In the genomic region with DNA sequence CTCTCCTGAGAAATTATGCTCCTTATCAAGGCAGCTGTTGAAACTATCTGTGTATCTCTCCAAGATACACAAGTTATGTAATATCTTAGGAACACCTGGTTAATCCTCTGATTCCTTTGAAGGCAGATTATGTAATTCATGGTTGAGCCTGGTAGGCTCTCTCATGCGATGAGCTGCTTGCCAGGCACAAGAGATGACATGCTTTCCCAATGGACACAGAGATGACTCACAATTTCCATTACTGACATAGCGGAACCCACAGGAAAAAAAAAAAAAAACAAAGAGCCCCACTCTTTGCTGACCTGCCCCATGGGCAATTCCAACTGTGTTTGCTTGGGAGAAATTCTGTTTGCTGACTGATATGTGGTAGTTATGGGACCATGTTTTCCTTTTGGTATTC, we compare ENCODE assay signal across 14 cellular contexts.
DNase-seq lines count a peak whose midpoint lies in the region; FAIRE-seq and TF ChIP-seq lines count a peak whose summit lies in the region.
"Had no signal": no experiment of that assay in that cellular context is flagged by ENCODE, and none has a peak within 500 bp of the region (broad histone marks: within the 10 kb centered on the region; RNA-seq: fewer than 3 reads in every experiment).

No MANE protein-coding gene starts in this region.

- intact Hi-C loops in activated CD4-positive, alpha-beta T cell treated with anti-CD3 and anti-CD28 coated beads, Interleukin-2, amount 10 ng/mL, durations not matched to agents 24 days and 14 days (cut with micrococcal nuclease), result no loop called here

- no peaks in the 10 kb centered on the region for H3K36me3 Mint-ChIP-seq in chondrocyte (ENCODE audit: low read depth)
- H3K36me3 Mint-ChIP-seq in activated CD4-positive, alpha-beta T cell treated with anti-CD3 and anti-CD28 coated beads, Interleukin-2, amount 10 ng/mL, durations not matched to agents 24 days and 14 days (ENCODE audit: low read depth), result no peaks in the 10 kb centered on the region

- H3K4me1 Mint-ChIP-seq in chondrocyte (ENCODE audit: low read depth), result peaks cover 52% of the 10 kb centered on the region
- no peaks in the 10 kb centered on the region for H3K4me1 Mint-ChIP-seq in activated CD4-positive, alpha-beta T cell treated with anti-CD3 and anti-CD28 coated beads, Interleukin-2, amount 10 ng/mL, durations not matched to agents 24 days and 14 days

- no peaks in the 10 kb centered on the region for H3K79me2 ChIP-seq in keratinocyte (ENCODE audit: control insufficient read depth, insufficient read depth, low read length)

- H4K20me1 ChIP-seq in keratinocyte (ENCODE audit: control insufficient read depth, extremely low read depth, insufficient read depth, low read length), result no peaks in the 10 kb centered on the region

- H3K4me1 ChIP-seq in keratinocyte (ENCODE audit: control insufficient read depth, extremely low read depth, insufficient read depth, low read length), result no peaks in the 10 kb centered on the region
- H3K4me1 ChIP-seq: tibial nerve had no signal

- no peak for TF ChIP-seq CTCF in chondrocyte (IDR thresholded peaks at IDR 0.05)
- no peak for TF ChIP-seq CTCF in keratinocyte (optimal IDR thresholded peaks at IDR 0.05 in 1 of 3, IDR thresholded peaks at IDR 0.05 in 1 of 3, conservative IDR thresholded peaks at IDR 0.05 in 1 of 3; ENCODE audit: extremely low read depth in 1 of 3, insufficient read depth in 2 of 3, low read length in 3 of 3)

- H3K4me3 ChIP-seq in MG63 (no peak overlapping the region), keratinocyte (ENCODE audit: control insufficient read depth in 2 of 3, extremely low read depth in 1 of 3, insufficient read depth in 2 of 3, low read depth in 1 of 3, low read length in 3 of 3) (no peak overlapping the region)
- H3K4me3 ChIP-seq: tibial nerve had no signal

- DNase-seq in A172 (ENCODE audit: low spot score) (peak; percentile 78), MG63 (peak; percentile 5), chondrocyte (ENCODE audit: low spot score) (no peak), keratinocyte (ENCODE audit: low read depth, low spot score) (peak; percentile 53), SIG-M5 treated with dmso at 0.1 percent for 504 hours (lab: John Stamatoyannopoulos, UW; ENCODE audit: unreplicated experiment) (no peak), NCI-H187 treated with DMSO at 0.1 percent for 48 hours (lab: John Stamatoyannopoulos, UW) (no peak)
- DNase-seq in activated CD4-positive, alpha-beta T cell treated with anti-CD3 and anti-CD28 coated beads, Interleukin-2, amount 10 ng/mL, durations not matched to agents 24 days and 14 days, result no peak
- DNase-seq in activated effector memory CD4-positive, alpha-beta T cell treated with anti-CD3 and anti-CD28 coated beads, Interleukin-2, amount 50 U/mL, for 16 hours, result no peak
- DNase-seq: activated CD8-positive, alpha-beta T cell treated with anti-CD3 and anti-CD28 coated beads, Interleukin-2, amount 10 ng/mL, durations not matched to agents 7 days and 5 days; activated naive CD4-positive, alpha-beta T cell treated with anti-CD3 and anti-CD28 coated beads, Interleukin-2, amount 50 U/mL, for 16 hours; effector CD8-positive, alpha-beta T cell; NCI-H1694; small intestine had no signal

- H2AFZ ChIP-seq in keratinocyte (ENCODE audit: control insufficient read depth, low read length), result no peak overlapping the region

- H3K4me3 Mint-ChIP-seq in chondrocyte (ENCODE audit: unreplicated experiment), result no peak overlapping the region
- no peak overlapping the region for H3K4me3 Mint-ChIP-seq in activated CD4-positive, alpha-beta T cell treated with anti-CD3 and anti-CD28 coated beads, Interleukin-2, amount 10 ng/mL, durations not matched to agents 24 days and 14 days
- H3K4me3 Mint-ChIP-seq: activated CD8-positive, alpha-beta T cell treated with anti-CD3 and anti-CD28 coated beads, Interleukin-2, amount 10 ng/mL, durations not matched to agents 7 days and 5 days had no signal

- no peak overlapping the region for H3K9ac ChIP-seq in keratinocyte (ENCODE audit: control insufficient read depth, extremely low read depth, insufficient read depth, low read length)

- peaks cover 9% of the 10 kb centered on the region for H3K9me3 Mint-ChIP-seq in chondrocyte (ENCODE audit: low read depth)
- H3K9me3 Mint-ChIP-seq in activated CD4-positive, alpha-beta T cell treated with anti-CD3 and anti-CD28 coated beads, Interleukin-2, amount 10 ng/mL, durations not matched to agents 24 days and 14 days, result no peaks in the 10 kb centered on the region

- no peaks in the 10 kb centered on the region for H3K9me1 ChIP-seq in keratinocyte (ENCODE audit: control insufficient read depth, extremely low read depth, insufficient read depth, low read length)

- peak overlapping the region; percentile 78 for H3K27ac Mint-ChIP-seq in chondrocyte (ENCODE audit: unreplicated experiment)
- no peak overlapping the region for H3K27ac Mint-ChIP-seq in activated CD4-positive, alpha-beta T cell treated with anti-CD3 and anti-CD28 coated beads, Interleukin-2, amount 10 ng/mL, durations not matched to agents 24 days and 14 days
- H3K27ac Mint-ChIP-seq: activated CD8-positive, alpha-beta T cell treated with anti-CD3 and anti-CD28 coated beads, Interleukin-2, amount 10 ng/mL, durations not matched to agents 7 days and 5 days had no signal

- dilution Hi-C loops in keratinocyte (cut with MboI; ENCODE audit: extremely low pct_ligation_motif_present, low sequenced_read_pairs), result no loop called here

- H3K36me3 ChIP-seq in MG63 (no peaks in the 10 kb centered on the region), keratinocyte (ENCODE audit: control insufficient read depth in 2 of 2, extremely low read depth in 1 of 2, insufficient read depth in 2 of 2, low read length in 2 of 2) (no peaks in the 10 kb centered on the region)
- H3K36me3 ChIP-seq: tibial nerve had no signal

- FAIRE-seq in keratinocyte (lab: Jason Lieb, UNC), result no peak
- FAIRE-seq: small intestine had no signal

- H3K27me3 ChIP-seq in MG63 (no peaks in the 10 kb centered on the region), keratinocyte (ENCODE audit: control insufficient read depth, extremely low read depth, insufficient read depth, low read length) (no peaks in the 10 kb centered on the region)
- H3K27me3 ChIP-seq: tibial nerve had no signal

- H3K9me3 ChIP-seq in MG63 (no peaks in the 10 kb centered on the region), keratinocyte (ENCODE audit: control insufficient read depth, low read depth, low read length) (no peaks in the 10 kb centered on the region)
- H3K9me3 ChIP-seq: tibial nerve had no signal

- no peak overlapping the region for H3K27ac ChIP-seq in keratinocyte (ENCODE audit: control insufficient read depth, insufficient read depth, low read length)
- H3K27ac ChIP-seq: tibial nerve had no signal

- no peak overlapping the region for H3K4me2 ChIP-seq in keratinocyte (ENCODE audit: control insufficient read depth, extremely low read depth, insufficient read depth, low read depth, low read length)

- H3K27me3 Mint-ChIP-seq in chondrocyte (ENCODE audit: low read depth), result no peaks in the 10 kb centered on the region
- no peaks in the 10 kb centered on the region for H3K27me3 Mint-ChIP-seq in activated CD4-positive, alpha-beta T cell treated with anti-CD3 and anti-CD28 coated beads, Interleukin-2, amount 10 ng/mL, durations not matched to agents 24 days and 14 days

Comparison
In these comparisons a context has a peak if more than half of its experiments do, and no peak if none do; other contexts are left out.
1. DNase-seq: peak in A172 (single experiment), MG63 (single experiment) and keratinocyte (single experiment); none in chondrocyte (single experiment), SIG-M5 treated with dmso at 0.1 percent for 504 hours (single experiment), activated CD4-positive, alpha-beta T cell treated with anti-CD3 and anti-CD28 coated beads, Interleukin-2, amount 10 ng/mL, durations not matched to agents 24 days and 14 days (single experiment), activated effector memory CD4-positive, alpha-beta T cell treated with anti-CD3 and anti-CD28 coated beads, Interleukin-2, amount 50 U/mL, for 16 hours (single experiment) and NCI-H187 treated with DMSO at 0.1 percent for 48 hours (single experiment).